ENCODE assay signal across 27 cellular contexts in the genomic region with DNA sequence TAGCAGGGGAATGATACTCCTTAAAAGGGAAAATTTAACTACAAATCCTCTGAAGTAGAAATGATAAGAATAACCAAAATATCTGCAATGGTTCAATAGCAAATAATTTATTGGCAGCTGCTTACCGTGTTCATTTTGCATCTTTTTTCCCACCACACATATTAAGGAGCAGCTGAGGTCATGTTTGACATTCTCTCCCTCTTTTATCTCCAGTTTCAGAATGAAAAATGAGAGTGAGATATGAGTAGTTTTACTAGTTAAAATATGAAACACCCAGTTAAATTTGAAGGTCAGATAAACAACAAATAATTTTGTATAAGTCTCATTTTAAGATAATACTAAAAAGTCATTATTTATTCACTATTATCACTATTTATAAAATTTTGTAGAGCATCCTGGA. TPM values are rescaled to one million over a fixed set of nuclear protein-coding genes. Genes with fewer than 3 reads are reported as not detected.
"Had no signal": no experiment of that assay in that cellular context is flagged by ENCODE, and none has a peak within 500 bp of the region (broad histone marks: within the 10 kb centered on the region; RNA-seq: fewer than 3 reads in every experiment).

No MANE protein-coding gene starts in this region.

- H3K9me3 ChIP-seq: SJCRH30 had no signal

- H3K27ac ChIP-seq: HL-60, KMS-11, SJCRH30 had no signal

- H3K4me3 ChIP-seq: K562, SJCRH30 had no signal

- H3K27me3 ChIP-seq: SJCRH30 had no signal

- ATAC-seq: K562, Panc1, PC-3, Right ventricle myocardium inferior, T-cell had no signal

- H3K4me1 ChIP-seq: SJCRH30 had no signal

- FAIRE-seq: HTR-8/SVneo, K562 had no signal

- H3K9ac ChIP-seq: KMS-11 had no signal

- H3K36me3 ChIP-seq: SJCRH30 had no signal

- DNase-seq: Kasumi-1, MM.1S, NCI-H1092 treated with DMSO at 0.1 percent for 48 hours, NCI-H1436, NCI-H187, NCI-H2029, NCI-H2081 treated with DMSO at 0.1 percent for 48 hours, NCI-H2171, NCI-H226, NCI-H510A, NCI-H524 treated with DMSO at 0.1 percent for 48 hours, NCI-H774, PC-3, SHP77 treated with DMSO at 0.1 percent for 48 hours, SJCRH30, SW 1271, T-cell had no signal

- H3K4me2 ChIP-seq: KMS-11 had no signal

RNA-seq across cellular contexts. Expression of gene LIPN, which starts 3.1 kb away (rescaled TPM):
- total RNA-seq: K562, M059J, OCI-LY7, PC-3, Right ventricle myocardium inferior, RPMI7951, SJCRH30, T-cell had no signal
- polyA plus RNA-seq: K562 had no signal

RNA-seq across cellular contexts. Expression of gene LIPM, which starts 39.6 kb away (rescaled TPM):
- total RNA-seq: K562, M059J, OCI-LY7, PC-3, Right ventricle myocardium inferior, RPMI7951, SJCRH30, T-cell had no signal
- polyA plus RNA-seq: IgD-negative memory B cell, K562 had no signal

RNA-seq across cellular contexts. Expression of gene LIPK, which starts 56.9 kb away (rescaled TPM):
- total RNA-seq: K562, M059J, OCI-LY7, PC-3, Right ventricle myocardium inferior, RPMI7951, SJCRH30, T-cell had no signal
- polyA plus RNA-seq: IgD-negative memory B cell, K562 had no signal
